In genomic region chr1:171142451-171143121, GRCh38 we compare ENCODE assay signal across 8 cellular contexts. TPM values are rescaled to one million over a fixed set of nuclear protein-coding genes. Genes with fewer than 3 reads are reported as not detected.
DNase-seq lines count a peak whose midpoint lies in the region; ATAC-seq and TF ChIP-seq lines count a peak whose summit lies in the region.

No MANE protein-coding gene starts in this region.

- no peaks in the 10 kb centered on the region for H3K36me3 Mint-ChIP-seq in stimulated activated memory B cell treated with anti-CD40 and anti-IgM and Interleukin-4, amounts not matched to agents 10 μg/mL and 1 μg/mL and 100 μg/mL, for 72 hours
- no peaks in the 10 kb centered on the region for H3K36me3 Mint-ChIP-seq in activated naive CD4-positive, alpha-beta T cell treated with anti-CD3 and anti-CD28 coated beads, Interleukin-2, amount 50 U/mL, for 72 hours

- no peak overlapping the region for H3K9ac ChIP-seq in mesendoderm (ENCODE audit: low read length)

- no peak overlapping the region for H2AK5ac ChIP-seq in mesendoderm (ENCODE audit: low read length)

- peak; percentile 47 for DNase-seq in GM04503 (ENCODE audit: low read depth)
- DNase-seq in SJSA1 (ENCODE audit: low read depth in 1 of 2, low spot score in 2 of 2): peak; percentile 49 to 78
- DNase-seq in heart right ventricle: peak in 1 of 2 donors; percentile 59
- no peak for DNase-seq in mesendoderm
- no peak for DNase-seq in activated naive CD4-positive, alpha-beta T cell treated with anti-CD3 and anti-CD28 coated beads, Interleukin-2, amount 50 U/mL, for 72 hours (ENCODE audit: low spot score in 2 of 2)

- H3K27me3 ChIP-seq in SJSA1 (replicated peaks) (no peaks in the 10 kb centered on the region), heart right ventricle (no peaks in the 10 kb centered on the region), mesendoderm (ENCODE audit: insufficient read depth, low read length, poor library complexity) (no peaks in the 10 kb centered on the region)

- intact Hi-C loops in heart right ventricle (cut with DNase I): loop anchor here in 6 of 10 donors (1.0 to 10.0 kb wide), 6 partner anchors 35 to 80 kb away; partner anchors contain the start of gene FMO2 (in 5 of the 6)

- H3K9me3 Mint-ChIP-seq in stimulated activated memory B cell treated with anti-CD40 and anti-IgM and Interleukin-4, amounts not matched to agents 10 μg/mL and 1 μg/mL and 100 μg/mL, for 72 hours: no peaks in the 10 kb centered on the region
- no peaks in the 10 kb centered on the region for H3K9me3 Mint-ChIP-seq in activated naive CD4-positive, alpha-beta T cell treated with anti-CD3 and anti-CD28 coated beads, Interleukin-2, amount 50 U/mL, for 72 hours

- H3K23ac ChIP-seq in mesendoderm (ENCODE audit: low read length): no peak overlapping the region

- ATAC-seq in heart right ventricle: peak; percentile 58 to 78 (median 64)
- ATAC-seq in stimulated activated memory B cell treated with anti-CD40 and anti-IgM and Interleukin-4, amounts not matched to agents 10 μg/mL and 1 μg/mL and 100 μg/mL, for 72 hours: no peak
- ATAC-seq in GM21526 (IDR thresholded peaks at IDR 0.05; ENCODE audit: low FRiP score, unreplicated experiment): no peak
- no peak for ATAC-seq in activated naive CD4-positive, alpha-beta T cell treated with anti-CD3 and anti-CD28 coated beads, Interleukin-2, amount 50 U/mL, for 72 hours

- no peak overlapping the region for H3K56ac ChIP-seq in mesendoderm (ENCODE audit: low read length)

- H3K4me3 Mint-ChIP-seq in stimulated activated memory B cell treated with anti-CD40 and anti-IgM and Interleukin-4, amounts not matched to agents 10 μg/mL and 1 μg/mL and 100 μg/mL, for 72 hours: no peak overlapping the region

- H3K27ac ChIP-seq in SJSA1: peak overlapping the region; percentile 74
- H3K27ac ChIP-seq in heart right ventricle: peak overlapping the region; percentile 72 to 95 (median 86)
- H3K27ac ChIP-seq in skin epidermis: peak overlapping the region in 19 of 21 experiments; percentile 33 to 86 (median 68)
- H3K27ac ChIP-seq in mesendoderm (ENCODE audit: low read depth, low read length): no peak overlapping the region

- H3K4me2 ChIP-seq in mesendoderm (ENCODE audit: low read length): no peak overlapping the region

- H3K4me1 ChIP-seq in SJSA1 (replicated peaks) (peaks cover 31% of the 10 kb centered on the region), heart right ventricle (peaks cover 11 to 87% (median 52%) of the 10 kb centered on the region in 9 donors), mesendoderm (ENCODE audit: control insufficient read depth, low read depth, low read length) (no peaks in the 10 kb centered on the region)

- no peaks in the 10 kb centered on the region for H3K79me1 ChIP-seq in mesendoderm (ENCODE audit: low read length)

- H2BK120ac ChIP-seq in mesendoderm (ENCODE audit: low read depth, low read length): no peak overlapping the region

- H3K27ac Mint-ChIP-seq in stimulated activated memory B cell treated with anti-CD40 and anti-IgM and Interleukin-4, amounts not matched to agents 10 μg/mL and 1 μg/mL and 100 μg/mL, for 72 hours: no peak overlapping the region
- H3K27ac Mint-ChIP-seq in activated naive CD4-positive, alpha-beta T cell treated with anti-CD3 and anti-CD28 coated beads, Interleukin-2, amount 50 U/mL, for 72 hours: no peak overlapping the region

- no peak overlapping the region for H3K18ac ChIP-seq in mesendoderm (ENCODE audit: low read length)

- peaks cover 24% of the 10 kb centered on the region for H3K27me3 Mint-ChIP-seq in stimulated activated memory B cell treated with anti-CD40 and anti-IgM and Interleukin-4, amounts not matched to agents 10 μg/mL and 1 μg/mL and 100 μg/mL, for 72 hours

- no peaks in the 10 kb centered on the region for H3K4me1 Mint-ChIP-seq in stimulated activated memory B cell treated with anti-CD40 and anti-IgM and Interleukin-4, amounts not matched to agents 10 μg/mL and 1 μg/mL and 100 μg/mL, for 72 hours

- H3K4me3 ChIP-seq in SJSA1: no peak overlapping the region
- peak overlapping the region in 4 of 10 donors; percentile 13 to 24 (median 19) for H3K4me3 ChIP-seq in heart right ventricle
- no peak overlapping the region for H3K4me3 ChIP-seq in skin epidermis
- no peak overlapping the region for H3K4me3 ChIP-seq in mesendoderm (ENCODE audit: low read length)

- no peak overlapping the region for H4K5ac ChIP-seq in mesendoderm (ENCODE audit: low read length)

- H3K36me3 ChIP-seq in SJSA1: no peaks in the 10 kb centered on the region
- no peaks in the 10 kb centered on the region for H3K36me3 ChIP-seq in heart right ventricle
- H3K36me3 ChIP-seq in mesendoderm (ENCODE audit: control insufficient read depth, insufficient read depth, low read length): no peaks in the 10 kb centered on the region

- H2BK15ac ChIP-seq in mesendoderm (replicated peaks; ENCODE audit: low read depth): no peak overlapping the region

- H3K9me3 ChIP-seq in SJSA1 (replicated peaks): no peaks in the 10 kb centered on the region
- H3K9me3 ChIP-seq in heart right ventricle: no peaks in the 10 kb centered on the region

- WGBS in heart right ventricle, 2 donors: 44 to 48% methylated on average over 7 of the region's 7 CpGs
- WGBS in mesendoderm (ENCODE audit: extremely low coverage, insufficient coverage, low lambda C conversion rate): no CpG with 5 or more reads among the region's 7 CpGs

- no peak overlapping the region for H3K4ac ChIP-seq in mesendoderm (ENCODE audit: low read depth, low read length)

- no peak overlapping the region for H4K8ac ChIP-seq in mesendoderm (ENCODE audit: low read depth, low read length)

- no peak overlapping the region for H2BK5ac ChIP-seq in mesendoderm (ENCODE audit: low read length)

- peak in 1 of 9 donors; percentile 6 for TF ChIP-seq CTCF in heart right ventricle (IDR thresholded peaks at IDR 0.05)

- no peaks in the 10 kb centered on the region for H3K79me2 ChIP-seq in mesendoderm (ENCODE audit: control insufficient read depth, insufficient read depth, low read length)

RNA-seq across cellular contexts. Expression of gene FMO2, which starts 42.5 kb away (rescaled TPM):
- not detected in 2 replicates for total RNA-seq in SJSA1 (2014; rRNA removed; shearing (Covaris generic))
- 10 to 100 TPM; 23.7 to 78.5 (median 28.7) TPM for total RNA-seq in heart right ventricle
- polyA plus RNA-seq in heart right ventricle: 10 to 100 TPM in 1 of 2 donors, 1 to 10 TPM in 1; 7.6 to 48.9 TPM
- polyA plus RNA-seq in mesendoderm (2013, experiment 1 of 2): 0.04 TPM
- polyA plus RNA-seq in mesendoderm (2013, experiment 2 of 2): 0.01 TPM
- not detected for total RNA-seq in activated naive CD4-positive, alpha-beta T cell treated with anti-CD3 and anti-CD28 coated beads, Interleukin-2, amount 50 U/mL, for 72 hours

RNA-seq across cellular contexts. Expression of gene FMO3, which starts 51.9 kb away (rescaled TPM):
- 3.4 and 5.1 TPM in 2 replicates for total RNA-seq in SJSA1 (2014; rRNA removed; shearing (Covaris generic))
- total RNA-seq in heart right ventricle: 1 to 10 TPM in 5 of 10 donors, under 1 TPM in 5; 0.51 to 2.1 (median 1.1) TPM
- polyA plus RNA-seq in heart right ventricle: 1 to 10 TPM in 1 of 2 donors, under 1 TPM in 1; 0.83 to 1.4 TPM
- polyA plus RNA-seq in mesendoderm (2013, experiment 1 of 2): not detected
- not detected for polyA plus RNA-seq in mesendoderm (2013, experiment 2 of 2)
- total RNA-seq in activated naive CD4-positive, alpha-beta T cell treated with anti-CD3 and anti-CD28 coated beads, Interleukin-2, amount 50 U/mL, for 72 hours: not detected

Comparison
In these comparisons a context has a peak if more than half of its experiments do, and no peak if none do; other contexts are left out.
1. DNase-seq: peak in GM04503 (single experiment) and SJSA1 (2 of 2); none in mesendoderm (single experiment) and activated naive CD4-positive, alpha-beta T cell treated with anti-CD3 and anti-CD28 coated beads, Interleukin-2, amount 50 U/mL, for 72 hours (0 of 2).
2. ATAC-seq: peak in heart right ventricle (8 of 8); none in stimulated activated memory B cell treated with anti-CD40 and anti-IgM and Interleukin-4, amounts not matched to agents 10 μg/mL and 1 μg/mL and 100 μg/mL, for 72 hours (single experiment), GM21526 (single experiment) and activated naive CD4-positive, alpha-beta T cell treated with anti-CD3 and anti-CD28 coated beads, Interleukin-2, amount 50 U/mL, for 72 hours (0 of 2).
3. RNA of gene FMO2, which starts 42.5 kb away (total RNA-seq): 23.7 to 78.5 TPM in heart right ventricle; not detected in SJSA1 and not detected in activated naive CD4-positive, alpha-beta T cell treated with anti-CD3 and anti-CD28 coated beads, Interleukin-2, amount 50 U/mL, for 72 hours; every median in the first group is over 10 times any median in the second.